In genomic region chr1:24964811-24965570, GRCh38 we compare ENCODE assay signal across 9 cellular contexts. TPM values are rescaled to one million over a fixed set of nuclear protein-coding genes. Genes with fewer than 3 reads are reported as not detected.
DNase-seq lines count a peak whose midpoint lies in the region; ATAC-seq and TF ChIP-seq lines count a peak whose summit lies in the region.
"Had no signal": no experiment of that assay in that cellular context is flagged by ENCODE, and none has a peak within 500 bp of the region (broad histone marks: within the 10 kb centered on the region; RNA-seq: fewer than 3 reads in every experiment).

No MANE protein-coding gene starts in this region.

- H3K4me3 Mint-ChIP-seq in activated CD4-positive, alpha-beta T cell treated with anti-CD3 and anti-CD28 coated beads for 36 hours, result peak overlapping the region; percentile 94

- peak overlapping the region in 1 of 10 donors; percentile 39 for H3K4me3 ChIP-seq in heart right ventricle
- H3K4me3 ChIP-seq: A549 had no signal

- H3K36me3 ChIP-seq in heart right ventricle, result no peaks in the 10 kb centered on the region

- ATAC-seq in heart right ventricle (peak in 5 of 8 donors; percentile 34 to 66 (median 56)), HG03378 (IDR thresholded peaks at IDR 0.05; ENCODE audit: unreplicated experiment) (peak; percentile 77)
- ATAC-seq in activated CD4-positive, alpha-beta T cell treated with anti-CD3 and anti-CD28 coated beads for 36 hours, result peak; percentile 81
- ATAC-seq: A549 had no signal

- H3K27ac Mint-ChIP-seq in activated CD4-positive, alpha-beta T cell treated with anti-CD3 and anti-CD28 coated beads for 36 hours, result peak overlapping the region; percentile 94

- intact Hi-C loops in heart right ventricle (cut with DNase I), result no loop called here
- intact Hi-C loops in cardiac septum (cut with DNase I), result no loop called here
- intact Hi-C loops in activated CD4-positive, alpha-beta T cell treated with anti-CD3 and anti-CD28 coated beads for 36 hours (cut with DNase I, micrococcal nuclease), result loop anchor here (1.0 to 5.0 kb wide), 13 partner anchors 10 to 1348 kb away; partner anchors contain the start of genes RSRP1 (in 1 of the 2) and RUNX3 (in 1 of the 2)

- in situ Hi-C loops in ACHN (cut with HindIII; ENCODE audit: low pct_ligation_motif_present, low pct_unique_long_range_greater_than_20kb, low sequenced_read_pairs), result no loop called here

- H3K9me3 Mint-ChIP-seq in activated CD4-positive, alpha-beta T cell treated with anti-CD3 and anti-CD28 coated beads for 36 hours (ENCODE audit: low read depth), result no peaks in the 10 kb centered on the region

- 85 to 87% methylated on average over 32 of the region's 32 CpGs for WGBS in heart right ventricle, 2 donors

- H3K27me3 ChIP-seq in heart right ventricle, result peaks cover 0 to 81% (median 36%) of the 10 kb centered on the region in 7 donors

- no peaks in the 10 kb centered on the region for H3K27me3 Mint-ChIP-seq in activated CD4-positive, alpha-beta T cell treated with anti-CD3 and anti-CD28 coated beads for 36 hours

- DNase-seq in heart right ventricle, result peak in 1 of 2 donors; percentile 44
- DNase-seq in cardiac septum (ENCODE audit: low spot score), result no peak
- peak; percentile 98 for DNase-seq in activated CD4-positive, alpha-beta T cell treated with anti-CD3 and anti-CD28 coated beads for 36 hours
- peak; percentile 75 for DNase-seq in effector CD8-positive, alpha-beta T cell (lab: John Stamatoyannopoulos, UW)
- peak; percentile 79 for DNase-seq in stimulated activated CD8-positive, alpha-beta memory T cell treated with anti-CD3 and anti-CD28 coated beads, Interleukin-12 subunit alpha, Interleukin-12 subunit beta, amount 100 ng/mL, for 1 hour (ENCODE audit: low read depth)
- no peak for DNase-seq in NCI-H524 treated with DMSO at 0.1 percent for 48 hours (lab: John Stamatoyannopoulos, UW)
- DNase-seq in ACHN, result no peak

- no peak for TF ChIP-seq CTCF in heart right ventricle (IDR thresholded peaks at IDR 0.05)

- POLR2A ChIA-PET in activated CD4-positive, alpha-beta T cell treated with anti-CD3 and anti-CD28 coated beads for 36 hours (lab: Charles Lee), result interaction anchor here (0.6 to 3.8 kb wide), 14 partner anchors 8 to 1621 kb away, joined by 3 to 35 read pairs (median 5); partner anchors contain the start of genes HNRNPR and RUNX3

- peaks cover 72% of the 10 kb centered on the region for H3K4me1 Mint-ChIP-seq in activated CD4-positive, alpha-beta T cell treated with anti-CD3 and anti-CD28 coated beads for 36 hours

- CTCF ChIA-PET in activated CD4-positive, alpha-beta T cell treated with anti-CD3 and anti-CD28 coated beads for 36 hours (lab: Charles Lee), result interaction anchor here (0.7 to 9.4 kb wide), 13 partner anchors 13 to 136 kb away, joined by 3 to 96 read pairs (median 5); no protein-coding TSS in a partner anchor

- no peaks in the 10 kb centered on the region for H3K9me3 ChIP-seq in heart right ventricle
- H3K9me3 ChIP-seq: A549 had no signal

- H3K36me3 Mint-ChIP-seq in activated CD4-positive, alpha-beta T cell treated with anti-CD3 and anti-CD28 coated beads for 36 hours (ENCODE audit: low read depth), result peaks cover 48% of the 10 kb centered on the region

- H3K4me1 ChIP-seq in heart right ventricle, result peaks cover 0 to 19% (median 0%) of the 10 kb centered on the region in 9 donors

- H3K27ac ChIP-seq in heart right ventricle, result peak overlapping the region in 1 of 10 donors; percentile 66
- H3K27ac ChIP-seq: A549 had no signal

RNA-seq across cellular contexts. Expression of gene RUNX3, which starts 34.9 kb away (rescaled TPM):
- total RNA-seq in heart right ventricle (1 to 10 TPM in 2 of 10 donors, under 1 TPM in 8; 0.15 to 5.9 (median 0.40) TPM), cardiac septum (0.51 TPM)
- polyA plus RNA-seq in heart right ventricle, result under 1 TPM; 0.07 to 0.35 TPM
- total RNA-seq in activated CD4-positive, alpha-beta T cell treated with anti-CD3 and anti-CD28 coated beads for 36 hours, result 100 to 1,000 TPM; 156 to 167 TPM

Comparison
In these comparisons a context has a peak if more than half of its experiments do, and no peak if none do; other contexts are left out.
1. DNase-seq: peak in activated CD4-positive, alpha-beta T cell treated with anti-CD3 and anti-CD28 coated beads for 36 hours (single experiment), effector CD8-positive, alpha-beta T cell (single experiment) and stimulated activated CD8-positive, alpha-beta memory T cell treated with anti-CD3 and anti-CD28 coated beads, Interleukin-12 subunit alpha, Interleukin-12 subunit beta, amount 100 ng/mL, for 1 hour (single experiment); none in cardiac septum (single experiment), NCI-H524 treated with DMSO at 0.1 percent for 48 hours (single experiment) and ACHN (single experiment).
2. RNA of gene RUNX3, which starts 34.9 kb away (total RNA-seq): 156 to 167 TPM in activated CD4-positive, alpha-beta T cell treated with anti-CD3 and anti-CD28 coated beads for 36 hours; 0.51 TPM in cardiac septum (single experiment) and 0.15 to 5.9 TPM in heart right ventricle; every median in the first group is over 10 times any median in the second.
3. intact Hi-C loops: an anchor here in activated CD4-positive, alpha-beta T cell treated with anti-CD3 and anti-CD28 coated beads for 36 hours (1.0 to 5.0 kb wide); none called in heart right ventricle and cardiac septum.
4. Peak in every context shown above with its lines, with median percentiles within 50 percentile points of each other: ATAC-seq.